ENCODE assay signal across 1 cellular context in genomic region chr15:82810061-82810862, GRCh38.
TF ChIP-seq lines count a peak whose summit lies in the region.

No MANE protein-coding gene starts in this region.

TF ChIP-seq in GM12878, 131 proteins besides CTCF, POLR2A, EP300 and RAD21 (continued from another document):
- TF ChIP-seq, protein P1, sequence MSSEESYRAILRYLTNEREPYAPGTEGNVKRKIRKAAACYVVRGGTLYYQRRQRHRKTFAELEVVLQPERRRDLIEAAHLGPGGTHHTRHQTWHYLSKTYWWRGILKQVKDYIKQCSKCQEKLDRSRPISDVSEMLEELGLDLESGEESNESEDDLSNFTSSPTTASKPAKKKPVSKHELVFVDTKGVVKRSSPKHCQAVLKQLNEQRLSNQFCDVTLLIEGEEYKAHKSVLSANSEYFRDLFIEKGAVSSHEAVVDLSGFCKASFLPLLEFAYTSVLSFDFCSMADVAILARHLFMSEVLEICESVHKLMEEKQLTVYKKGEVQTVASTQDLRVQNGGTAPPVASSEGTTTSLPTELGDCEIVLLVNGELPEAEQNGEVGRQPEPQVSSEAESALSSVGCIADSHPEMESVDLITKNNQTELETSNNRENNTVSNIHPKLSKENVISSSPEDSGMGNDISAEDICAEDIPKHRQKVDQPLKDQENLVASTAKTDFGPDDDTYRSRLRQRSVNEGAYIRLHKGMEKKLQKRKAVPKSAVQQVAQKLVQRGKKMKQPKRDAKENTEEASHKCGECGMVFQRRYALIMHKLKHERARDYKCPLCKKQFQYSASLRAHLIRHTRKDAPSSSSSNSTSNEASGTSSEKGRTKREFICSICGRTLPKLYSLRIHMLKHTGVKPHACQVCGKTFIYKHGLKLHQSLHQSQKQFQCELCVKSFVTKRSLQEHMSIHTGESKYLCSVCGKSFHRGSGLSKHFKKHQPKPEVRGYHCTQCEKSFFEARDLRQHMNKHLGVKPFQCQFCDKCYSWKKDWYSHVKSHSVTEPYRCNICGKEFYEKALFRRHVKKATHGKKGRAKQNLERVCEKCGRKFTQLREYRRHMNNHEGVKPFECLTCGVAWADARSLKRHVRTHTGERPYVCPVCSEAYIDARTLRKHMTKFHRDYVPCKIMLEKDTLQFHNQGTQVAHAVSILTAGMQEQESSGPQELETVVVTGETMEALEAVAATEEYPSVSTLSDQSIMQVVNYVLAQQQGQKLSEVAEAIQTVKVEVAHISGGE (CRISPR knock-in tag; IDR thresholded peaks at IDR 0.05): no peak
- TF ChIP-seq HDGF (IDR thresholded peaks at IDR 0.05) (no peak), ZBED1 (IDR thresholded peaks at IDR 0.05; ENCODE audit: borderline replicate concordance) (no peak), RELB (IDR thresholded peaks at IDR 0.05; ENCODE audit: low read depth) (no peak), ZNF274 (IDR thresholded peaks at IDR 0.05; ENCODE audit: insufficient read depth, insufficient read length) (no peak), CREM (IDR thresholded peaks at IDR 0.05; ENCODE audit: low read depth) (no peak), MTA3 (IDR thresholded peaks at IDR 0.05; ENCODE audit: borderline replicate concordance, low read length) (no peak), CHD2 (IDR thresholded peaks at IDR 0.05; ENCODE audit: borderline replicate concordance, low read depth, low read length) (no peak), ZZZ3 (IDR thresholded peaks at IDR 0.05; ENCODE audit: control insufficient read depth, insufficient read length, low read depth) (no peak), FOS (IDR thresholded peaks at IDR 0.05; ENCODE audit: borderline replicate concordance, extremely low read depth, insufficient read length) (no peak), USF2 (IDR thresholded peaks at IDR 0.05; ENCODE audit: borderline replicate concordance, low read depth, low read length) (no peak), SPI1 (IDR thresholded peaks at IDR 0.05; ENCODE audit: borderline replicate concordance, insufficient read depth, low read depth, low read length) (no peak), EGR1 (IDR thresholded peaks at IDR 0.05; ENCODE audit: borderline replicate concordance in 1 of 2, low read depth in 2 of 2, low read length in 2 of 2) (peak in 1 of 2 experiments; percentile 45; a peak in 1 of 3 replicates), FOXM1 (IDR thresholded peaks at IDR 0.05; ENCODE audit: low read depth, low read length) (no peak), PML (IDR thresholded peaks at IDR 0.05; ENCODE audit: low read length) (no peak), KAT2A (conservative IDR thresholded peaks at IDR 0.05; ENCODE audit: control insufficient read depth, low read depth, low read length) (no peak), PRDM15 (CRISPR knock-in tag; IDR thresholded peaks at IDR 0.05) (no peak), MEF2B (IDR thresholded peaks at IDR 0.05; ENCODE audit: partially characterized antibody, poor library complexity, severe bottlenecking) (no peak), RBBP5 (conservative IDR thresholded peaks at IDR 0.05) (no peak), SMAD1 (IDR thresholded peaks at IDR 0.05; ENCODE audit: low read depth, partially characterized antibody) (no peak), RB1 (IDR thresholded peaks at IDR 0.05; ENCODE audit: borderline replicate concordance) (peak; percentile 26; the same call in 1 of the 2 replicates), BCLAF1 (IDR thresholded peaks at IDR 0.05) (no peak), BCL11A (IDR thresholded peaks at IDR 0.05; ENCODE audit: low read depth, low read length) (no peak)
- TF ChIP-seq, protein P2, sequence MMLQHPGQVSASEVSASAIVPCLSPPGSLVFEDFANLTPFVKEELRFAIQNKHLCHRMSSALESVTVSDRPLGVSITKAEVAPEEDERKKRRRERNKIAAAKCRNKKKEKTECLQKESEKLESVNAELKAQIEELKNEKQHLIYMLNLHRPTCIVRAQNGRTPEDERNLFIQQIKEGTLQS (IDR thresholded peaks at IDR 0.05; ENCODE audit: borderline replicate concordance, extremely low read depth, low read depth, low read length): no peak
